ENCODE assay signal across 1 cellular context in genomic region chr1:22641247-22641646, GRCh38.
TF ChIP-seq lines count a peak whose summit lies in the region.

No MANE protein-coding gene starts in this region.

TF ChIP-seq in IMR-90, 13 proteins besides CTCF, POLR2A, EP300 and RAD21:
- no peak for TF ChIP-seq ELK1 (IDR thresholded peaks at IDR 0.05; ENCODE audit: borderline replicate concordance, low read depth, low read length)
- TF ChIP-seq NFE2L2 (IDR thresholded peaks at IDR 0.05; ENCODE audit: low read depth, low read length) = no peak
- no peak for TF ChIP-seq USF2 (IDR thresholded peaks at IDR 0.05; ENCODE audit: low read depth, low read length)
- no peak for TF ChIP-seq MAFK (IDR thresholded peaks at IDR 0.05; ENCODE audit: low read depth, low read length)
- TF ChIP-seq BHLHE40 (IDR thresholded peaks at IDR 0.05; ENCODE audit: low read depth, low read length) = no peak
